Comparison of ENCODE assay signal across 15 cellular contexts in genomic region chr12:101001669-101002068, GRCh38.
DNase-seq lines count a peak whose midpoint lies in the region; ATAC-seq, FAIRE-seq and TF ChIP-seq lines count a peak whose summit lies in the region.
"Had no signal": no experiment of that assay in that cellular context is flagged by ENCODE, and none has a peak within 500 bp of the region (broad histone marks: within the 10 kb centered on the region; RNA-seq: fewer than 3 reads in every experiment).

No MANE protein-coding gene starts in this region.

- H3K9me3 ChIP-seq in upper lobe of right lung, result no peaks in the 10 kb centered on the region

- no peaks in the 10 kb centered on the region for H3K36me3 ChIP-seq in upper lobe of right lung

- H3K27ac ChIP-seq in upper lobe of right lung, result no peak overlapping the region
- H3K27ac ChIP-seq: KMS-11 had no signal

- no peak overlapping the region for H3K4me3 Mint-ChIP-seq in immature natural killer cell

- DNase-seq in CD1c-positive myeloid dendritic cell (ENCODE audit: extremely low spot score), result peak; percentile 7
- DNase-seq in immature natural killer cell, result no peak
- DNase-seq in ACHN, result no peak
- DNase-seq in upper lobe of right lung, result no peak
- no peak for DNase-seq in D721Med (ENCODE audit: insufficient read length, low spot score)
- DNase-seq: 8988T, NCI-H226, RPMI8226 had no signal

- no peaks in the 10 kb centered on the region for H3K4me1 Mint-ChIP-seq in immature natural killer cell

- peak; percentile 56 for ATAC-seq in GM19043 (IDR thresholded peaks at IDR 0.05; ENCODE audit: low read depth, unreplicated experiment)
- peak; percentile 95 for ATAC-seq in HG02610 (IDR thresholded peaks at IDR 0.05; ENCODE audit: unreplicated experiment)
- peak; percentile 64 for ATAC-seq in HG03439 (IDR thresholded peaks at IDR 0.05; ENCODE audit: unreplicated experiment)
- ATAC-seq in upper lobe of right lung, result no peak
- ATAC-seq: sciatic nerve had no signal

- no peak overlapping the region for H3K4me3 ChIP-seq in upper lobe of right lung

- no peaks in the 10 kb centered on the region for H3K27me3 ChIP-seq in upper lobe of right lung

- no peaks in the 10 kb centered on the region for H3K4me1 ChIP-seq in upper lobe of right lung

- H3K9me3 Mint-ChIP-seq in immature natural killer cell, result peaks cover 0 to 4% (median 1%) of the 10 kb centered on the region in 6 donors

- no peak overlapping the region for H3K27ac Mint-ChIP-seq in immature natural killer cell

- TF ChIP-seq CTCF in upper lobe of right lung (IDR thresholded peaks at IDR 0.05) (no peak), D721Med (IDR thresholded peaks at IDR 0.05; ENCODE audit: insufficient read depth, missing control alignments) (no peak)

- no peak for FAIRE-seq in D721Med (lab: Jason Lieb, UNC)
- FAIRE-seq: colon, islet of Langerhans had no signal

- no peaks in the 10 kb centered on the region for H3K36me3 Mint-ChIP-seq in immature natural killer cell

- intact Hi-C loops in upper lobe of right lung (cut with DNase I), result no loop called here

- in situ Hi-C loops in ACHN (cut with HindIII; ENCODE audit: low pct_ligation_motif_present, low pct_unique_long_range_greater_than_20kb, low sequenced_read_pairs), result no loop called here

- peaks cover 0 to under 1% (median 0%) of the 10 kb centered on the region in 3 donors for H3K27me3 Mint-ChIP-seq in immature natural killer cell (ENCODE audit: low read depth in 3 of 3)
